In the genomic region with DNA sequence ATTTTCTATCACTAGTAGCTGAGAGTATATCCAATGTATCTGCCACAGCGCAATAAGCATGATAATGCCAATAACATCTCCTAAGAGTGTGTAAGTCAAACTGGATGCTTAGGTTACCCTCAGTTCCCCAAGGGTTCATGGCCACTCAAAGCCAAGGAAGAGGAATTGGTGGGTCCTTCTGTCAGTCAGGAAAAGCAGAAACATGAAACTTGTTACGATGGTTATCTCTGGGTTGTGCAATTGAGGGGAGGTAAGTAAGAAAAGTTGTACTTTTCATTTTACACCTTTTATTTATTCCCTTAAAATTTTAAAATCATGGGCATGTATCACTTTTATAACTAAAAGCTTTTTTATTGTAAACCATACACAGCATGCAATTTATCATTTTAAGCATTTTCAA, we compare ENCODE assay signal across 1 cellular context.
TF ChIP-seq lines count a peak whose summit lies in the region.

No MANE protein-coding gene starts in this region.

TF ChIP-seq in K562, 482 proteins besides CTCF, POLR2A, EP300 and RAD21 (continued from another document):
- TF ChIP-seq PKNOX1 (IDR thresholded peaks at IDR 0.05), result peak; percentile 84
- no peak for TF ChIP-seq ZNF41 (CRISPR knock-in tag; conservative IDR thresholded peaks at IDR 0.05)
- TF ChIP-seq CEBPG (CRISPR knock-in tag; IDR thresholded peaks at IDR 0.05), result no peak
- peak; percentile 49 to 69 for TF ChIP-seq CEBPG (tag; conservative IDR thresholded peaks at IDR 0.05 in 1 of 2, IDR thresholded peaks at IDR 0.05 in 1 of 2)
